17 cellular contexts compared by ENCODE assay signal in genomic region chr4:172011196-172011595, GRCh38.
A peak's percentile ranks its signal among the peaks of the same experiment; 100 is the strongest.
DNase-seq lines count a peak whose midpoint lies in the region; ATAC-seq and TF ChIP-seq lines count a peak whose summit lies in the region.
"Had no signal": no experiment of that assay in that cellular context is flagged by ENCODE, and none has a peak within 500 bp of the region (broad histone marks: within the 10 kb centered on the region; RNA-seq: fewer than 3 reads in every experiment).

No MANE protein-coding gene starts in this region.

- no peak for TF ChIP-seq RAD21 in HCT116 (IDR thresholded peaks at IDR 0.05; ENCODE audit: low read depth)

- H3K27ac ChIP-seq in DND-41 (ENCODE audit: low read length) (no peak overlapping the region), HCT116 (ENCODE audit: low read depth, low read length) (no peak overlapping the region), iPS-18a (ENCODE audit: low read length) (no peak overlapping the region)
- H3K27ac ChIP-seq: SJCRH30 had no signal

- H3K27me3 ChIP-seq in DND-41 (ENCODE audit: insufficient read depth, low read length, poor library complexity) (no peaks in the 10 kb centered on the region), HCT116 (ENCODE audit: insufficient read depth, low read length) (no peaks in the 10 kb centered on the region), iPS-18a (ENCODE audit: control insufficient read depth, insufficient read depth, low read length) (no peaks in the 10 kb centered on the region)
- H3K27me3 ChIP-seq: BE2C, MG63, SJCRH30 had no signal

- no peaks in the 10 kb centered on the region for H3K9me3 ChIP-seq in DND-41 (ENCODE audit: insufficient read depth, low read length, severe bottlenecking)
- H3K9me3 ChIP-seq in HCT116 (ENCODE audit: control insufficient read depth in 1 of 2, insufficient read depth in 1 of 2, low read depth in 1 of 2, low read length in 2 of 2) = no peaks in the 10 kb centered on the region
- H3K9me3 ChIP-seq in iPS-18a (ENCODE audit: control insufficient read depth, low read depth, low read length) = no peaks in the 10 kb centered on the region
- H3K9me3 ChIP-seq: BE2C, MG63, SJCRH30 had no signal

- POLR2A ChIA-PET in HCT116 (lab: Charles Lee) = no interaction called here

- no TSS peak for BruUV-seq in HCT116 (replicated peaks; lab: Mats Ljungman, UMichigan)

- H4K20me1 ChIP-seq in DND-41 (ENCODE audit: insufficient read depth, low read length) (no peaks in the 10 kb centered on the region), HCT116 (ENCODE audit: insufficient read depth) (no peaks in the 10 kb centered on the region)

- H3K4me1 Mint-ChIP-seq in activated naive CD8-positive, alpha-beta T cell treated with anti-CD3 and anti-CD28 coated beads for 36 hours = no peaks in the 10 kb centered on the region
- H3K4me1 Mint-ChIP-seq: CD8-positive, alpha-beta memory T cell had no signal

- TF ChIP-seq CTCF in DND-41 (IDR thresholded peaks at IDR 0.05; ENCODE audit: borderline replicate concordance, extremely low read depth, low read length, poor library complexity, severe bottlenecking) (no peak), HCT116 (IDR thresholded peaks at IDR 0.05 in 2 of 3, conservative IDR thresholded peaks at IDR 0.05 in 1 of 3; ENCODE audit: borderline replicate concordance in 1 of 3, insufficient read depth in 1 of 3, low read depth in 2 of 3, low read length in 2 of 3) (no peak), NB4 (IDR thresholded peaks at IDR 0.05; ENCODE audit: low read depth, low read length) (no peak)

- DNase-seq in DND-41 (no peak), HCT116 (ENCODE audit: low read depth, low spot score) (no peak), NB4 (ENCODE audit: low read depth) (peak; percentile 2), NCI-H2227 treated with DMSO at 0.1 percent for 48 hours (lab: John Stamatoyannopoulos, UW) (no peak)
- DNase-seq in activated naive CD8-positive, alpha-beta T cell treated with anti-CD3 and anti-CD28 coated beads for 36 hours = no peak
- DNase-seq: BE2C; CD8-positive, alpha-beta memory T cell; H7; KG1; MG63; NCI-H1417 treated with DMSO at 0.1 percent for 48 hours; NCI-H2029 treated with DMSO at 0.1 percent for 48 hours; NCI-H510A treated with DMSO at 0.1 percent for 48 hours; SJCRH30; T-helper 1 cell had no signal

- H3K9ac ChIP-seq in DND-41 (ENCODE audit: low read depth, low read length) = no peak overlapping the region
- no peak overlapping the region for H3K9ac ChIP-seq in HCT116 (ENCODE audit: low read length)
- no peak overlapping the region for H3K9ac ChIP-seq in iPS-18a (ENCODE audit: low read length)

- CTCF ChIA-PET in HCT116 (lab: Charles Lee) = no interaction called here

- intact Hi-C loops in HCT116 (cut with micrococcal nuclease) = no loop called here

- H3K4me1 ChIP-seq in DND-41 (ENCODE audit: insufficient read depth, low read length) (peaks cover 6% of the 10 kb centered on the region; the same call in 1 of the 2 replicates), HCT116 (ENCODE audit: control insufficient read depth in 1 of 2, insufficient read depth in 2 of 2, low read length in 2 of 2) (no peaks in the 10 kb centered on the region), iPS-18a (ENCODE audit: control insufficient read depth, low read depth, low read length) (peaks cover 32% of the 10 kb centered on the region)
- H3K4me1 ChIP-seq: BE2C, SJCRH30 had no signal

- H3K4me3 ChIP-seq in DND-41 (ENCODE audit: low read depth in 1 of 2, low read length in 2 of 2) = no peak overlapping the region
- no peak overlapping the region for H3K4me3 ChIP-seq in HCT116 (replicated peaks in 1 of 2; ENCODE audit: low read depth in 1 of 2, low read length in 2 of 2)
- no peak overlapping the region for H3K4me3 ChIP-seq in NB4 (ENCODE audit: low read depth, low read length)
- H3K4me3 ChIP-seq in iPS-18a (ENCODE audit: low read length) = peak overlapping the region; percentile 24
- H3K4me3 ChIP-seq: MG63, SJCRH30 had no signal

- RAD21 ChIA-PET in HCT116 (lab: Charles Lee; ENCODE audit: low non-redundant PET in 1 of 2, low total read pairs in 2 of 2, uncharacterized antibody in 2 of 2, unreplicated experiment in 2 of 2) = no interaction called here

- ATAC-seq in DND-41 (ENCODE audit: insufficient read depth, low read depth) (peak; percentile 69), HCT116 (no peak), GM18867 (IDR thresholded peaks at IDR 0.05; ENCODE audit: unreplicated experiment) (no peak)

- H3K79me2 ChIP-seq in DND-41 (ENCODE audit: insufficient read depth, low read length) = no peaks in the 10 kb centered on the region
- no peaks in the 10 kb centered on the region for H3K79me2 ChIP-seq in HCT116 (ENCODE audit: insufficient read depth, low read length)

- H3K27ac Mint-ChIP-seq in activated naive CD8-positive, alpha-beta T cell treated with anti-CD3 and anti-CD28 coated beads for 36 hours = no peak overlapping the region
- H3K27ac Mint-ChIP-seq: CD8-positive, alpha-beta memory T cell had no signal

- no peaks in the 10 kb centered on the region for H3K27me3 Mint-ChIP-seq in activated naive CD8-positive, alpha-beta T cell treated with anti-CD3 and anti-CD28 coated beads for 36 hours
- H3K27me3 Mint-ChIP-seq: CD8-positive, alpha-beta memory T cell had no signal

- no peak overlapping the region for H3K4me2 ChIP-seq in DND-41 (ENCODE audit: insufficient read depth, low read length)
- H3K4me2 ChIP-seq in HCT116 (ENCODE audit: low read length) = no peak overlapping the region

- H3K36me3 ChIP-seq in DND-41 (ENCODE audit: insufficient read depth, low read length) (no peaks in the 10 kb centered on the region), HCT116 (ENCODE audit: control insufficient read depth in 1 of 2, insufficient read depth in 2 of 2, low read length in 2 of 2) (no peaks in the 10 kb centered on the region), iPS-18a (ENCODE audit: control insufficient read depth, low read depth, low read length) (no peaks in the 10 kb centered on the region)
- H3K36me3 ChIP-seq: BE2C, MG63, SJCRH30 had no signal

- no peak overlapping the region for H2AFZ ChIP-seq in DND-41 (ENCODE audit: low read depth, low read length)
- H2AFZ ChIP-seq in HCT116 (ENCODE audit: low read depth, low read length, poor library complexity, severe bottlenecking) = peak overlapping the region; percentile 25

- H3K36me3 Mint-ChIP-seq in activated naive CD8-positive, alpha-beta T cell treated with anti-CD3 and anti-CD28 coated beads for 36 hours = no peaks in the 10 kb centered on the region
- H3K36me3 Mint-ChIP-seq: CD8-positive, alpha-beta memory T cell had no signal

- no peaks in the 10 kb centered on the region for H3K9me2 ChIP-seq in HCT116 (ENCODE audit: insufficient read depth)

- TF ChIP-seq POLR2A in HCT116 (IDR thresholded peaks at IDR 0.05; ENCODE audit: borderline replicate concordance, extremely low read depth, insufficient read depth, insufficient read length) (no peak), NB4 (IDR thresholded peaks at IDR 0.05; ENCODE audit: extremely low read depth, insufficient read length) (no peak)

- H3K4me3 Mint-ChIP-seq in activated naive CD8-positive, alpha-beta T cell treated with anti-CD3 and anti-CD28 coated beads for 36 hours = no peak overlapping the region
- H3K4me3 Mint-ChIP-seq: CD8-positive, alpha-beta memory T cell had no signal

- peaks cover 5% of the 10 kb centered on the region for H3K9me3 Mint-ChIP-seq in activated naive CD8-positive, alpha-beta T cell treated with anti-CD3 and anti-CD28 coated beads for 36 hours

TF ChIP-seq in HCT116, 20 proteins besides CTCF, POLR2A, EP300 and RAD21:
- no peak for TF ChIP-seq JUND (IDR thresholded peaks at IDR 0.05)
- no peak for TF ChIP-seq SRF (IDR thresholded peaks at IDR 0.05; ENCODE audit: low read depth)
- no peak for TF ChIP-seq ZNF274 (IDR thresholded peaks at IDR 0.05; ENCODE audit: low read depth, low read length)
- TF ChIP-seq SIN3A (IDR thresholded peaks at IDR 0.05; ENCODE audit: low read depth) = no peak
